In genomic region chr15:58543664-58544335, GRCh38 we compare ENCODE assay signal across 25 cellular contexts.
DNase-seq lines count a peak whose midpoint lies in the region; ATAC-seq and TF ChIP-seq lines count a peak whose summit lies in the region.
"Had no signal": no experiment of that assay in that cellular context is flagged by ENCODE, and none has a peak within 500 bp of the region (broad histone marks: within the 10 kb centered on the region; RNA-seq: fewer than 3 reads in every experiment).

No MANE protein-coding gene starts in this region.

- no peaks in the 10 kb centered on the region for H3K27me3 ChIP-seq in upper lobe of right lung
- H3K27me3 ChIP-seq: BLaER1 treated with 17β-estradiol and CSF1 and Interleukin-3, amounts not matched to agents 10 nM and 100 nM; SJSA1 had no signal

- TF ChIP-seq CTCF in upper lobe of right lung (IDR thresholded peaks at IDR 0.05) = no peak

- H3K4me1 ChIP-seq in upper lobe of right lung = no peaks in the 10 kb centered on the region

- no peaks in the 10 kb centered on the region for H3K27me3 Mint-ChIP-seq in T-helper 17 cell
- H3K27me3 Mint-ChIP-seq: CD4-positive, alpha-beta T cell had no signal

- ATAC-seq in T-helper 17 cell (no peak), upper lobe of right lung (no peak)
- ATAC-seq: A549, GM12878, GM23338, PC-3, Right ventricle myocardium inferior had no signal

- H3K4me3 Mint-ChIP-seq in T-helper 17 cell = no peak overlapping the region
- H3K4me3 Mint-ChIP-seq: CD4-positive, alpha-beta T cell; GM23338; H9 had no signal

- H3K36me3 Mint-ChIP-seq in T-helper 17 cell (ENCODE audit: low read depth) = no peaks in the 10 kb centered on the region

- H3K27ac ChIP-seq in upper lobe of right lung = no peak overlapping the region
- H3K27ac ChIP-seq: KMS-11, SJSA1 had no signal

- H3K36me3 ChIP-seq in upper lobe of right lung = no peaks in the 10 kb centered on the region
- H3K36me3 ChIP-seq: SJSA1 had no signal

- no peak overlapping the region for H3K4me3 ChIP-seq in upper lobe of right lung
- H3K4me3 ChIP-seq: A549; BLaER1 treated with 17β-estradiol and CSF1 and Interleukin-3, amounts not matched to agents 10 nM and 100 nM; GM12878; GM23338; SJSA1 had no signal

- peak overlapping the region; percentile 82 for H3K27ac Mint-ChIP-seq in T-helper 17 cell
- H3K27ac Mint-ChIP-seq: CD4-positive, alpha-beta T cell; GM23338 had no signal

- H3K4me1 Mint-ChIP-seq in T-helper 17 cell = peaks cover 19% of the 10 kb centered on the region

- intact Hi-C loops in upper lobe of right lung (cut with DNase I) = no loop called here

- DNase-seq in activated CD8-positive, alpha-beta memory T cell treated with anti-CD3 and anti-CD28 coated beads, Interleukin-2, amount 50 U/mL, for 48 hours = peak; percentile 42
- DNase-seq in activated CD8-positive, alpha-beta memory T cell treated with anti-CD3 and anti-CD28 coated beads, Interleukin-2, amount 50 U/mL, for 4 hours = no peak
- DNase-seq in T-helper 17 cell (no peak), islet precursor cell (peak; percentile 38), upper lobe of right lung (peak; percentile 60), GF-D8 (lab: John Stamatoyannopoulos, UW) (no peak), DMS153 (lab: John Stamatoyannopoulos, UW) (no peak)
- DNase-seq: AML-193; CD4-positive, alpha-beta T cell; H9; NCI-H1048; NCI-H1417; NCI-H1694; NCI-H2029 treated with DMSO at 0.1 percent for 48 hours; NCI-H446 treated with DMSO at 0.1 percent for 48 hours; NCI-H526; NK-92 treated with Interleukin-12 subunit alpha and Interleukin-12 subunit beta, amount 100 ng/mL, for 24 hours; PC-3 had no signal

- no peaks in the 10 kb centered on the region for H3K9me3 ChIP-seq in T-helper 17 cell (ENCODE audit: control insufficient read depth, low read length, poor library complexity, severe bottlenecking)
- H3K9me3 ChIP-seq in upper lobe of right lung = no peaks in the 10 kb centered on the region
- H3K9me3 ChIP-seq: A549, SJSA1 had no signal

Comparison
In these comparisons a context has a peak if more than half of its experiments do, and no peak if none do; other contexts are left out.
1. DNase-seq: peak in activated CD8-positive, alpha-beta memory T cell treated with anti-CD3 and anti-CD28 coated beads, Interleukin-2, amount 50 U/mL, for 48 hours (single experiment), islet precursor cell (single experiment) and upper lobe of right lung (single experiment); none in activated CD8-positive, alpha-beta memory T cell treated with anti-CD3 and anti-CD28 coated beads, Interleukin-2, amount 50 U/mL, for 4 hours (single experiment), T-helper 17 cell (0 of 3), GF-D8 (single experiment) and DMS153 (single experiment).